In the genomic region with DNA sequence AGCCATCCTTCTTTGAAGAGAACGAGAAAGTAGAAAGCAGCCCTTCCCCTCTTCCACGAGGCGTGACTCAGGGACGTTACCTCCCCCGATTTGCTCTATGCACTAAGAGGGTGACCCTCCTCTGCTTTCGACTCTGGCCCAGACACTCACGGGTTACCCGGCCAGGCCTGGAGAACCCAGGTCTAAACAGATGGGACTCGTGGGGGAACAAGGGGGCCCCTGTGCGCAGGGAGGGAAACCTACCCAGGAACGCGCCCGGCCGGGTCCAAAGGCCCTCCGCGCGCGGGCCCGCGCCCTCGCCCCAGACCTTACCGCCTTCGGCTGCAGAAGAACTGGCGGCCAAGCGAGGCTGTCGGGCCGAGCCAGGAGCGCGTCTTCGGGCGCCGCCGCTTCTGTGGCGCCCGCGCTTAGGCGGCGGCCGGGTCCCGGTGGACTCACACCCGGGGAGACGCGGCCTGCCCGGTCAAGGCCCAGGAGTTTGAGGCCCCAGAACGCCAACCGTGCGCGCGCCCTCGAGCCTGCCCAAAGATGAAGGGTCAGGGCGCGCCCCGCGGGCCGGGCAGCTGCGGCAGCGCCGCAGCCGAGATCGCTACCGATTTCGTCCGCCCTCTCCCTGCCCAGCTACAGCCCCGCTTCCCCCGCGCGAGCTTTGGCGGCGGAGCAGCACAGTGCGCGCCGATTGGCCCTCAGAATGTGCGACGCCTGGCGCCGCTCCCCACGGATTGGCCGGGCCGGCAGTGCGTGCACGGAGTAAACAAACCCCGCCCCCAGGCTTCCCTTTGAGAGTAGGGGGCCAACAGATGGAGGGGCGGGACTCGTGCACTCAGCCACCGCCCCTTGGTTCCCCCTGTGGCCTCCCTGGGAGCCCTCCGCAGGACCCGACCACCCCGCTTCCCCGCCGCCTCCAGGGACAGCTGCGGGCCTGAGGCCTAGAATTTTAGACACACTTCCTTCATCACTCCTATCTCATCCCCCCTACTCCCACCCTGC, we compare ENCODE assay signal across 8 cellular contexts. TPM values are rescaled to one million over a fixed set of nuclear protein-coding genes. Genes with fewer than 3 reads are reported as not detected.
DNase-seq lines count a peak whose midpoint lies in the region; ATAC-seq and TF ChIP-seq lines count a peak whose summit lies in the region.

A gene with protein sequence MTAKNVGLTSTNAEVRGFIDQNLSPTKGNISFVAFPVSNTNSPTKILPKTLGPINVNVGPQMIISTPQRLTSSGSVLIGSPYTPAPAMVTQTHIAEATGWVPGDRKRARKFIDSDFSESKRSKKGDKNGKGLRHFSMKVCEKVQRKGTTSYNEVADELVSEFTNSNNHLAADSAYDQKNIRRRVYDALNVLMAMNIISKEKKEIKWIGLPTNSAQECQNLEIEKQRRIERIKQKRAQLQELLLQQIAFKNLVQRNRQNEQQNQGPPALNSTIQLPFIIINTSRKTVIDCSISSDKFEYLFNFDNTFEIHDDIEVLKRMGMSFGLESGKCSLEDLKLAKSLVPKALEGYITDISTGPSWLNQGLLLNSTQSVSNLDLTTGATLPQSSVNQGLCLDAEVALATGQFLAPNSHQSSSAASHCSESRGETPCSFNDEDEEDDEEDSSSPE (minus strand): TSS at position 674 of the 990 bp plus-strand sequence. CDS start 47,795 bp downstream, outside the sequence.

- H3K9me3 Mint-ChIP-seq in T-helper 1 cell treated with Interleukin-12 subunit alpha and Interleukin-12 subunit beta and Interleukin-4 antibody, amounts not matched to agents 30 μg/mL and 1 μg/mL, for 36 hours = no peaks in the 10 kb centered on the region

- DNase-seq in NCI-H1436 treated with DMSO at 0.1 percent for 48 hours (lab: John Stamatoyannopoulos, UW) (peak; percentile 83), amniotic stem cell (lab: John Stamatoyannopoulos, UW) (peak; percentile 76), left cardiac atrium (peak; percentile 92), prostate gland (ENCODE audit: low spot score) (peak; percentile 95), ureter (ENCODE audit: low spot score) (peak; percentile 89)

- H3K36me3 Mint-ChIP-seq in T-helper 1 cell treated with Interleukin-12 subunit alpha and Interleukin-12 subunit beta and Interleukin-4 antibody, amounts not matched to agents 30 μg/mL and 1 μg/mL, for 36 hours (ENCODE audit: low read depth) = no peaks in the 10 kb centered on the region

- intact Hi-C loops in left cardiac atrium (cut with DNase I) (no loop called here), prostate gland (cut with DNase I) (no loop called here)

- H3K4me1 Mint-ChIP-seq in T-helper 1 cell treated with Interleukin-12 subunit alpha and Interleukin-12 subunit beta and Interleukin-4 antibody, amounts not matched to agents 30 μg/mL and 1 μg/mL, for 36 hours (ENCODE audit: low read depth) = peaks cover 20% of the 10 kb centered on the region

- H3K27me3 Mint-ChIP-seq in T-helper 1 cell treated with Interleukin-12 subunit alpha and Interleukin-12 subunit beta and Interleukin-4 antibody, amounts not matched to agents 30 μg/mL and 1 μg/mL, for 36 hours (ENCODE audit: low read depth) = peaks cover 11% of the 10 kb centered on the region

- H3K27ac ChIP-seq in prostate gland = peak within 1 kb of the TSS; percentile 92 to 95

- H3K4me3 ChIP-seq in prostate gland = peak within 1 kb of the TSS; percentile 79 to 90

- no peaks in the 10 kb centered on the region for H3K9me3 ChIP-seq in prostate gland

- TF ChIP-seq POLR2A in GM15510 (IDR thresholded peaks at IDR 0.05; ENCODE audit: borderline replicate concordance, extremely low read depth, insufficient read length) = peak; percentile 61
- TF ChIP-seq POLR2A in prostate gland (IDR thresholded peaks at IDR 0.05) = peak; percentile 88

- under 1% methylated on average over 60 of the region's 91 CpGs for WGBS in prostate gland

- H3K4me3 Mint-ChIP-seq in T-helper 1 cell treated with Interleukin-12 subunit alpha and Interleukin-12 subunit beta and Interleukin-4 antibody, amounts not matched to agents 30 μg/mL and 1 μg/mL, for 36 hours = peak within 1 kb of the TSS; percentile 86

- H3K27me3 ChIP-seq in prostate gland (replicated peaks; ENCODE audit: insufficient read depth) = no peaks in the 10 kb centered on the region

- peak within 1 kb of the TSS; percentile 69 for H3K27ac Mint-ChIP-seq in T-helper 1 cell treated with Interleukin-12 subunit alpha and Interleukin-12 subunit beta and Interleukin-4 antibody, amounts not matched to agents 30 μg/mL and 1 μg/mL, for 36 hours

- no peaks in the 10 kb centered on the region for H3K36me3 ChIP-seq in prostate gland

- peak; percentile 99 for ATAC-seq in HG02852 (IDR thresholded peaks at IDR 0.05; ENCODE audit: unreplicated experiment)
- ATAC-seq in left cardiac atrium = peak; percentile 100

- TF ChIP-seq CTCF in prostate gland (IDR thresholded peaks at IDR 0.05) = peak in 1 of 4 experiments; percentile 25

- no peaks in the 10 kb centered on the region for H3K4me1 ChIP-seq in prostate gland (replicated peaks)

RNA-seq across cellular contexts. Expression of the gene that starts here (rescaled TPM):
- total RNA-seq in left cardiac atrium (10 to 100 TPM; 36.6 to 51.6 TPM), prostate gland (100 to 1,000 TPM; 102 to 128 TPM), ureter (42.1 TPM)

Comparison
In these comparisons a context has a peak if more than half of its experiments do, and no peak if none do; other contexts are left out.
1. Peak in every context shown above with its lines: DNase-seq, ATAC-seq, H3K4me3 ChIP-seq and H3K27ac ChIP-seq.